Comparison of ENCODE assay signal across 18 cellular contexts in the genomic region with DNA sequence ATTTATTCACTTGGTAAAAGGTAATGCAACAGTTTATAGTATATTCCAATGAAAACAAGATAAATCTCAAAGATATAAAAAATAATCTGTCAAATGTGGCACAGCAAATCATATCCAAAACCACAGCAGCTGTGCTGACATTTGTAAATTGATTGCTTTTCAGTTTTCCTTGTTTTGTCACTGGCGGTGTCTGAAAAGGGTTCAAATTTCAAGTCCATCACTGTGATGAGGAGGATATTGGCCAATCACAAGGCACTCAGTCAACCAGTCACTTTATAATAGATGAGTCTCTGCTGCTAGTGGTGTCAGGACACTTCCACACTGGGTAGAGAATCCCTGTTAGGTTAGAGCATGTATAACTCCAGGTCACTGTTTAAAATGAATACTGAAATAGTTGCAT.
"Had no signal": no experiment of that assay in that cellular context is flagged by ENCODE, and none has a peak within 500 bp of the region (broad histone marks: within the 10 kb centered on the region; RNA-seq: fewer than 3 reads in every experiment).

No MANE protein-coding gene starts in this region.

- DNase-seq: activated CD4-positive, alpha-beta memory T cell treated with anti-CD3 and anti-CD28 coated beads for 36 hours; activated CD4-positive, alpha-beta T cell treated with anti-CD3 and anti-CD28 coated beads for 48 hours; activated effector memory CD4-positive, alpha-beta T cell treated with Interleukin-2 at 50 U/mL for 16 hours; activated naive CD4-positive, alpha-beta T cell treated with anti-CD3 and anti-CD28 coated beads for 36 hours; activated naive CD8-positive, alpha-beta T cell treated with anti-CD3 and anti-CD28 coated beads, Interleukin-2, amount 10 ng/mL, durations not matched to agents 7 days and 5 days; activated T-cell treated with anti-CD3 and anti-CD28 coated beads, Interleukin-2, amount 50 U/mL, for 48 hours; amniotic stem cell; cortex of kidney; heart left ventricle; left colon; pancreas; psoas muscle; stimulated activated CD4-positive, alpha-beta T cell treated with anti-CD3 and anti-CD28 coated beads, Interleukin-4, amount 100 ng/mL, for 4 hours; stimulated activated naive CD8-positive, alpha-beta T cell treated with anti-CD3 and anti-CD28 coated beads, Interleukin-15, Interleukin-2, amounts not matched to agents 100 U/mL and 50 U/mL, for 24 hours; upper lobe of left lung had no signal

- H3K27me3 ChIP-seq: heart left ventricle, pancreas, right atrium auricular region, upper lobe of left lung had no signal

- H3K36me3 ChIP-seq: heart left ventricle, pancreas, right atrium auricular region, upper lobe of left lung had no signal

- H3K4me3 ChIP-seq: heart left ventricle, pancreas, psoas muscle, right atrium auricular region, upper lobe of left lung had no signal

- H3K27ac ChIP-seq: epithelial cell of prostate, heart left ventricle, pancreas, psoas muscle, right atrium auricular region, upper lobe of left lung had no signal

- H3K4me1 ChIP-seq: heart left ventricle, pancreas, psoas muscle, right atrium auricular region, upper lobe of left lung had no signal

- FAIRE-seq: keratinocyte, pancreas had no signal

- ATAC-seq: heart left ventricle; left colon; psoas muscle; stimulated activated naive CD8-positive, alpha-beta T cell treated with anti-CD3 and anti-CD28 coated beads, Interleukin-15, Interleukin-2, amounts not matched to agents 100 U/mL and 50 U/mL, for 24 hours had no signal

- H3K9me3 ChIP-seq: heart left ventricle, pancreas, psoas muscle, right atrium auricular region, upper lobe of left lung had no signal
